19 cellular contexts compared by ENCODE assay signal in the genomic region with DNA sequence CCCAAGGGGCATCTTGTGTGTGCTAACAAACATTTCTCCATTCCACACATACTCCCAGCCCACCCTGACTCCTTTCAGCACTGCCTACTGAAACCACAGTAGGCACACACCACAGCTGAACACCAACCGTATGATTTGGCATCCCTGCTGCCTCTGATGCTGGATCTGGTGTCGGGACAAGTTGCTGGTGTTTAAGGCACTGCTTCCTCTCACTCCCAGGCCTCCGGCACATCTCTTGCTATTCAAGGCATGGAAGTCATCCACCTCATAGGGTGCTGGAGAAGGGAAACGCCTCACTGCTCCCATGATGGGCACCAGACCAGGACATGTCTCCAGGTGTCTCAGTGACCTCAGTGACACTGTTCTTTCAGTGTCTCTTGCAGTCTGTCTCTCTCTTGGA. TPM values are rescaled to one million over a fixed set of nuclear protein-coding genes. Genes with fewer than 3 reads are reported as not detected.
DNase-seq lines count a peak whose midpoint lies in the region; ATAC-seq, FAIRE-seq and TF ChIP-seq lines count a peak whose summit lies in the region.
"Had no signal": no experiment of that assay in that cellular context is flagged by ENCODE, and none has a peak within 500 bp of the region (broad histone marks: within the 10 kb centered on the region; RNA-seq: fewer than 3 reads in every experiment).

No MANE protein-coding gene starts in this region.

- H3K9me3 ChIP-seq in keratinocyte (ENCODE audit: control insufficient read depth, low read depth, low read length) (no peaks in the 10 kb centered on the region), neural progenitor cell (ENCODE audit: low read depth) (no peaks in the 10 kb centered on the region)
- H3K9me3 ChIP-seq: HAP-1 had no signal

- ATAC-seq in HG02623 (IDR thresholded peaks at IDR 0.05; ENCODE audit: unreplicated experiment) = no peak
- ATAC-seq: CD8-positive, alpha-beta T cell; HepG2 had no signal

- no peak for FAIRE-seq in keratinocyte (lab: Jason Lieb, UNC)
- FAIRE-seq: D721Med, HepG2, HTR-8/SVneo had no signal

- H3K9me3 Mint-ChIP-seq in neural progenitor cell = no peaks in the 10 kb centered on the region
- H3K9me3 Mint-ChIP-seq: CD14-positive monocyte; CD8-positive, alpha-beta T cell had no signal

- H4K20me1 ChIP-seq in keratinocyte (ENCODE audit: control insufficient read depth, extremely low read depth, insufficient read depth, low read length) (no peaks in the 10 kb centered on the region), neural progenitor cell (ENCODE audit: low read depth) (no peaks in the 10 kb centered on the region)

- dilution Hi-C loops in keratinocyte (cut with MboI; ENCODE audit: extremely low pct_ligation_motif_present, low sequenced_read_pairs) = no loop called here

- H3K27ac Mint-ChIP-seq in neural progenitor cell = no peak overlapping the region
- H3K27ac Mint-ChIP-seq: CD8-positive, alpha-beta T cell had no signal

- H3K9ac ChIP-seq in keratinocyte (ENCODE audit: control insufficient read depth, extremely low read depth, insufficient read depth, low read length) (no peak overlapping the region), neural progenitor cell (no peak overlapping the region)

- peaks cover 6% of the 10 kb centered on the region for H3K4me1 Mint-ChIP-seq in neural progenitor cell

- H3K4me2 ChIP-seq in keratinocyte (ENCODE audit: control insufficient read depth, extremely low read depth, insufficient read depth, low read depth, low read length) (no peak overlapping the region), neural progenitor cell (no peak overlapping the region)

- no peaks in the 10 kb centered on the region for H3K79me2 ChIP-seq in keratinocyte (ENCODE audit: control insufficient read depth, insufficient read depth, low read length)
- H3K79me2 ChIP-seq in neural progenitor cell (ENCODE audit: low read depth) = no peaks in the 10 kb centered on the region

- peak overlapping the region; percentile 51 for H2AFZ ChIP-seq in keratinocyte (ENCODE audit: control insufficient read depth, low read length)
- no peak overlapping the region for H2AFZ ChIP-seq in neural progenitor cell (replicated peaks)

- no peak overlapping the region for H3K4me3 ChIP-seq in keratinocyte (ENCODE audit: control insufficient read depth in 2 of 3, extremely low read depth in 1 of 3, insufficient read depth in 2 of 3, low read depth in 1 of 3, low read length in 3 of 3)
- H3K4me3 ChIP-seq in neural progenitor cell = no peak overlapping the region
- H3K4me3 ChIP-seq: HAP-1 had no signal

- no peaks in the 10 kb centered on the region for H3F3A ChIP-seq in neural progenitor cell (ENCODE audit: low read depth)

- H3K4me3 Mint-ChIP-seq in neural progenitor cell = no peak overlapping the region
- H3K4me3 Mint-ChIP-seq: CD14-positive monocyte; CD8-positive, alpha-beta T cell had no signal

- TF ChIP-seq CTCF in keratinocyte (optimal IDR thresholded peaks at IDR 0.05 in 1 of 3, IDR thresholded peaks at IDR 0.05 in 1 of 3, conservative IDR thresholded peaks at IDR 0.05 in 1 of 3; ENCODE audit: extremely low read depth in 1 of 3, insufficient read depth in 2 of 3, low read length in 3 of 3) (no peak), neural progenitor cell (IDR thresholded peaks at IDR 0.05) (no peak)

- H3K36me3 ChIP-seq in keratinocyte (ENCODE audit: control insufficient read depth in 2 of 2, extremely low read depth in 1 of 2, insufficient read depth in 2 of 2, low read length in 2 of 2) (no peaks in the 10 kb centered on the region), neural progenitor cell (no peaks in the 10 kb centered on the region)
- H3K36me3 ChIP-seq: HAP-1 had no signal

- H3K9me1 ChIP-seq in keratinocyte (ENCODE audit: control insufficient read depth, extremely low read depth, insufficient read depth, low read length) = no peaks in the 10 kb centered on the region

- H3K27me3 ChIP-seq in keratinocyte (ENCODE audit: control insufficient read depth, extremely low read depth, insufficient read depth, low read length) (no peaks in the 10 kb centered on the region), neural progenitor cell (no peaks in the 10 kb centered on the region)

- peak; percentile 9 for DNase-seq in DMS53 (lab: John Stamatoyannopoulos, UW)
- DNase-seq in DMS53 treated with DMSO at 0.1 percent for 48 hours (lab: John Stamatoyannopoulos, UW; ENCODE audit: unreplicated experiment) = no peak
- DNase-seq in keratinocyte (ENCODE audit: low read depth, low spot score) = no peak
- peak; percentile 6 for DNase-seq in neural progenitor cell (ENCODE audit: low spot score)
- no peak for DNase-seq in stimulated activated naive CD4-positive, alpha-beta T cell (lab: John Stamatoyannopoulos, UW)
- DNase-seq in stimulated activated CD4-positive, alpha-beta T cell treated with anti-CD3 and anti-CD28 coated beads, Interleukin-4, amount 100 ng/mL, for 4 hours = no peak
- DNase-seq: CD8-positive, alpha-beta T cell; COR-L47; DMS153; GOT3 had no signal

- H3K4me1 ChIP-seq in keratinocyte (ENCODE audit: control insufficient read depth, extremely low read depth, insufficient read depth, low read length) (peaks cover 13% of the 10 kb centered on the region), neural progenitor cell (no peaks in the 10 kb centered on the region)
- H3K4me1 ChIP-seq: HAP-1 had no signal

- H3K27ac ChIP-seq in keratinocyte (ENCODE audit: control insufficient read depth, insufficient read depth, low read length) = no peak overlapping the region
- H3K27ac ChIP-seq in neural progenitor cell = no peak overlapping the region
- H3K27ac ChIP-seq: 22Rv1 had no signal

- H3K27me3 Mint-ChIP-seq in neural progenitor cell (ENCODE audit: insufficient read depth, low read depth) = peaks cover 10% of the 10 kb centered on the region

- H3K36me3 Mint-ChIP-seq in neural progenitor cell = no peaks in the 10 kb centered on the region
- H3K36me3 Mint-ChIP-seq: CD14-positive monocyte; CD8-positive, alpha-beta T cell had no signal

RNA-seq across cellular contexts. Expression of a gene that starts 2.4 kb away (rescaled TPM):
- 0.22 to 0.59 TPM (median 0.39 TPM) in 3 replicates for polyA plus RNA-seq in keratinocyte
- polyA plus RNA-seq in keratinocyte (2011; ENCODE audit: low read depth) = 1.6 TPM
- polyA plus RNA-seq in keratinocyte (2011; cell fraction: cytosol; rRNA removed) = 0.34 and 0.75 TPM in 2 replicates
- 0.71 and 0.92 TPM in 2 replicates for polyA plus RNA-seq in keratinocyte (2011; cell fraction: nucleus; rRNA removed)
- polyA plus RNA-seq in keratinocyte (2012; ENCODE audit: low replicate concordance) = 0.09 and 2.2 TPM in 2 replicates
- 0.73 to 2.0 TPM in 2 of 3 replicates, not detected in the other for polyA minus RNA-seq in keratinocyte
- polyA minus RNA-seq in keratinocyte (2011; cell fraction: cytosol; rRNA and poly(A)+ RNA removed) = not detected
- polyA minus RNA-seq in keratinocyte (2011; cell fraction: nucleus; rRNA and poly(A)+ RNA removed) = 1.2 TPM in 1 of 2 replicates, not detected in the other
- total RNA-seq in neural progenitor cell (ENCODE audit: low replicate concordance) = not detected in 2 replicates
- total RNA-seq: A673; CD8-positive, alpha-beta T cell; HepG2 had no signal
- polyA plus RNA-seq: BJ, CD14-positive monocyte, HepG2 had no signal

Comparison
In these comparisons a context has a peak if more than half of its experiments do, and no peak if none do; other contexts are left out.
1. DNase-seq: peak in DMS53 (single experiment) and neural progenitor cell (single experiment); none in DMS53 treated with DMSO at 0.1 percent for 48 hours (single experiment), keratinocyte (single experiment), stimulated activated naive CD4-positive, alpha-beta T cell (0 of 6) and stimulated activated CD4-positive, alpha-beta T cell treated with anti-CD3 and anti-CD28 coated beads, Interleukin-4, amount 100 ng/mL, for 4 hours (0 of 2).